In the genomic region with DNA sequence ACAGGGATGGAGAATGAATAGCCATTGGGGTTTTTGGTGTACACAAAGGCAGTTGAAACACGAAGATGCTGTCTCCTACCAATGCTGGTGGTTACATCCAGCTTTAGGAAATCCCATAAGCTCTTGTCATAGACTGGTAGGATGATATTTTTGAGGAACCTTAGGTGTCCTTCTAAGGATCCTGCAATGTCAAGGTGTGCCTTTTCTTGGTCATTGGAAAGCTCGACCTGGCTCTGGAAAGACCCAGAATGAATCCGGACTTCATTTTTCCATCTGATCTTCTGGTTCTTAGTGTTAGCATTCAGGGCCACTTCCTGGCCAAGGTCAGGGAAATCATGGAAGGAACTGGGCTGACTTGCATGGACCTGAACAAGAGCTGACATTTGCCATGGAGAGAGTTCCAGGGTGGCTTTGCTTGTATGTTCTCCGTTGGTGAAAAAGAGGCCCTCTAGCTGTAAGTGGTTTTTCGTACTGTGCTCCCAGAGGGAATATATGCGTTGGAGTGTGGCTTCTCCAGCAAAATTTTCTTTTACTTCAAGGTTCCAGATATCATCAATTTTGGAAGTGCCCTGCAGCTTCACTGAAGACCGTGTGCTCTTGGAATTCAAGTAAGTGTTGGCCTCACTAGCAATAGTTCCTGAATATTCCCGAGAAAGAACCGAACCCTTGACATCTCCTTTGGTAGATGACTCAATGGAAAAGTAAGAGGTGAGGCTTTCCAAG, we compare ENCODE assay signal across 2 cellular contexts.
TF ChIP-seq lines count a peak whose summit lies in the region.

No MANE protein-coding gene starts in this region.

TF ChIP-seq in GM12878, 131 proteins besides CTCF, POLR2A, EP300 and RAD21:
- peak; percentile 68; the same call in 1 of the 2 replicates for TF ChIP-seq TCF7 (IDR thresholded peaks at IDR 0.05; ENCODE audit: borderline replicate concordance)
- no peak for TF ChIP-seq MEF2A (IDR thresholded peaks at IDR 0.05; ENCODE audit: insufficient read depth, low read depth, low read length)
TF ChIP-seq in GM12878: peak in this region for 1.

TF ChIP-seq in liver, 16 proteins besides CTCF, POLR2A, EP300 and RAD21:
- TF ChIP-seq JUND (IDR thresholded peaks at IDR 0.05) (peak in 1 of 2 donors; percentile 61), ZBTB33 (IDR thresholded peaks at IDR 0.05) (peak; percentile 0), REST (IDR thresholded peaks at IDR 0.05) (no peak)
